In the genomic region with DNA sequence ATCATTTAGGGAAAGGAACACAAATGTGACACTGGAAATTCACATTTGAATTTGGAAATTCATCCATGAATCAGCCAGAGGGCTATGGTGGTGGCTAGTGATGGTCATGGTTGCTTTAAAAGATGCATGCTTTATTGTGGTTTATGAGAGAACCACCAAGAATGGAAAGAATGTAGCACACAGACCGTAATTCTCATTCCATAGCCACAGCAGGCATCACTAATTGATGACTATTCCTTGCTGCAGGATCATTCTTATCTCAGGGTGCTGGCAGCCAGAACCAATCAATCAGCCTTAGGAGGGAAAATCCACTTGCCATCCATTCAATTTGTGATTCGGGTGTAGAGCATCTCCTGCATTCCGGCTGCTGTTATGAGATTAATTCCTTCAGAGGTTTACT, we compare ENCODE assay signal across 20 cellular contexts.
A peak's percentile ranks its signal among the peaks of the same experiment; 100 is the strongest.
DNase-seq lines count a peak whose midpoint lies in the region; ATAC-seq and TF ChIP-seq lines count a peak whose summit lies in the region.
"Had no signal": no experiment of that assay in that cellular context is flagged by ENCODE, and none has a peak within 500 bp of the region (broad histone marks: within the 10 kb centered on the region; RNA-seq: fewer than 3 reads in every experiment).

No MANE protein-coding gene starts in this region.

- intact Hi-C loops in PC-3 (cut with micrococcal nuclease): no loop called here

- no peaks in the 10 kb centered on the region for H3F3A ChIP-seq in PC-3 (ENCODE audit: low read length, unreplicated experiment)

- DNase-seq in EH (ENCODE audit: low read depth) (peak; percentile 88), PC-3 (peak; percentile 22), dedifferentiated amniotic fluid mesenchymal stem cell (ENCODE audit: extremely low spot score) (peak; percentile 23), non-pigmented ciliary epithelial cell (ENCODE audit: low read depth) (peak; percentile 82), SW 1271 (lab: John Stamatoyannopoulos, UW) (no peak), NCI-H2227 treated with DMSO at 0.1 percent for 48 hours (lab: John Stamatoyannopoulos, UW) (no peak)
- DNase-seq in activated CD8-positive, alpha-beta memory T cell treated with anti-CD3 and anti-CD28 coated beads, Interleukin-2, amount 50 U/mL, for 48 hours: no peak
- DNase-seq: activated naive CD4-positive, alpha-beta T cell treated with anti-CD3 and anti-CD28 coated beads, Interleukin-2, amount 10 ng/mL, durations not matched to agents 7 days and 5 days; GF-D8; KBM-7; kidney glomerular epithelial cell; naive B cell; NCI-H1694; NCI-H69; SIG-M5; stimulated activated CD4-positive, alpha-beta T cell treated with anti-CD3 and anti-CD28 coated beads, Interleukin-4, amount 100 ng/mL, for 1 hour had no signal

- ATAC-seq in PC-3 (no peak), GM18907 (IDR thresholded peaks at IDR 0.05; ENCODE audit: unreplicated experiment) (no peak)
- ATAC-seq: stimulated activated effector memory CD8-positive, alpha-beta T cell treated with anti-CD3 and anti-CD28 coated beads, Interleukin-12 subunit alpha, Interleukin-12 subunit beta, amount 100 ng/mL, for 72 hours had no signal

- TF ChIP-seq CTCF in PC-3 (conservative IDR thresholded peaks at IDR 0.05; ENCODE audit: low read depth, low read length): no peak

- peaks cover 15% of the 10 kb centered on the region for H3K4me1 ChIP-seq in PC-3 (ENCODE audit: insufficient read depth, low read length)

- H3K27me3 ChIP-seq in PC-3 (ENCODE audit: low read length): no peaks in the 10 kb centered on the region
- H3K27me3 ChIP-seq: esophagus muscularis mucosa had no signal

- no peak overlapping the region for H3K4me3 ChIP-seq in PC-3 (ENCODE audit: low read length)
- H3K4me3 ChIP-seq: esophagus muscularis mucosa had no signal

- H4K20me1 ChIP-seq in PC-3 (ENCODE audit: low read length): no peaks in the 10 kb centered on the region

- H3K4me2 ChIP-seq in PC-3 (ENCODE audit: low read length): no peak overlapping the region

- no peaks in the 10 kb centered on the region for H3K79me2 ChIP-seq in PC-3 (ENCODE audit: low read length)

- POLR2A ChIA-PET in PC-3 (lab: Charles Lee; ENCODE audit: unreplicated experiment): no interaction called here

- H3K27ac ChIP-seq in PC-3 (ENCODE audit: low read length): no peak overlapping the region
- H3K27ac ChIP-seq: esophagus muscularis mucosa, VCaP had no signal

- no peaks in the 10 kb centered on the region for H3K9me3 ChIP-seq in PC-3 (ENCODE audit: low read length)
- H3K9me3 ChIP-seq: esophagus muscularis mucosa had no signal

- no peak overlapping the region for H2AFZ ChIP-seq in PC-3 (ENCODE audit: low read length)

- no peaks in the 10 kb centered on the region; the same call in 1 of the 2 replicates for H3K36me3 ChIP-seq in PC-3 (ENCODE audit: low read depth, low read length)

- H3K9me2 ChIP-seq in PC-3 (replicated peaks; ENCODE audit: low read length): no peaks in the 10 kb centered on the region

- CTCF ChIA-PET in PC-3 (lab: Charles Lee): no interaction called here

- no peak overlapping the region for H3K9ac ChIP-seq in PC-3 (ENCODE audit: low read length)

- BruUV-seq in PC-3 (replicated peaks; lab: Mats Ljungman, UMichigan): no TSS peak

Comparison
In these comparisons a context has a peak if more than half of its experiments do, and no peak if none do; other contexts are left out.
1. DNase-seq: peak in EH (single experiment), PC-3 (single experiment), dedifferentiated amniotic fluid mesenchymal stem cell (single experiment) and non-pigmented ciliary epithelial cell (single experiment); none in activated CD8-positive, alpha-beta memory T cell treated with anti-CD3 and anti-CD28 coated beads, Interleukin-2, amount 50 U/mL, for 48 hours (single experiment), SW 1271 (0 of 2) and NCI-H2227 treated with DMSO at 0.1 percent for 48 hours (single experiment).